ENCODE assay signal across 8 cellular contexts in genomic region chr9:106859957-106860715, GRCh38. TPM values are rescaled to one million over a fixed set of nuclear protein-coding genes. Genes with fewer than 3 reads are reported as not detected.
DNase-seq lines count a peak whose midpoint lies in the region; ATAC-seq, FAIRE-seq and TF ChIP-seq lines count a peak whose summit lies in the region.

No MANE protein-coding gene starts in this region.

- H3K4me2 ChIP-seq in A549: peak overlapping the region; percentile 92

- peaks cover 21% of the 10 kb centered on the region; the same call in 2 of the 3 replicates for H3K4me1 ChIP-seq in A549
- peaks cover 20% of the 10 kb centered on the region for H3K4me1 ChIP-seq in HUES64 (ENCODE audit: insufficient read depth, low read length)
- peaks cover 4% of the 10 kb centered on the region for H3K4me1 ChIP-seq in mucosa of stomach (ENCODE audit: control insufficient read depth, insufficient read depth, low read length)

- H3K36me3 ChIP-seq in HUES64 (ENCODE audit: insufficient read depth, low read length) (no peaks in the 10 kb centered on the region), mucosa of stomach (ENCODE audit: control insufficient read depth, insufficient read depth, low read length) (no peaks in the 10 kb centered on the region)

- POLR2A ChIA-PET in A549 (lab: Yijun Ruan, JAX): no interaction called here

- H3K9me3 ChIP-seq in A549 (no peaks in the 10 kb centered on the region), HUES64 (ENCODE audit: insufficient read depth, low read depth, low read length) (no peaks in the 10 kb centered on the region), mucosa of stomach (ENCODE audit: control insufficient read depth, low read length) (no peaks in the 10 kb centered on the region)

- ATAC-seq in A549: peak; percentile 21 to 45; a peak in 5 of 6 replicates

- no peak for FAIRE-seq in A549 (lab: Jason Lieb, UNC)

- H3K27me3 ChIP-seq in HUES64 (ENCODE audit: insufficient read depth, low read length) (no peaks in the 10 kb centered on the region), mucosa of stomach (ENCODE audit: control insufficient read depth, insufficient read depth, low read length) (peaks cover 21% of the 10 kb centered on the region)

- H3K9ac ChIP-seq in HUES64 (ENCODE audit: low read depth, low read length) (peak overlapping the region; percentile 94), mucosa of stomach (ENCODE audit: low read length) (peak overlapping the region; percentile 73)

- H3K27ac ChIP-seq in A549: peak overlapping the region; percentile 85 to 93
- peak overlapping the region; percentile 96 for H3K27ac ChIP-seq in HUES64 (ENCODE audit: low read depth, low read length)

- TF ChIP-seq EP300 in A549 (IDR thresholded peaks at IDR 0.05): no peak

- H3K4me3 ChIP-seq in A549 (peak overlapping the region; percentile 81), HUES64 (ENCODE audit: low read length) (peak overlapping the region; percentile 77), mucosa of stomach (ENCODE audit: low read length) (peak overlapping the region; percentile 80)

- CTCF ChIA-PET in A549 (lab: Yijun Ruan, JAX): interaction anchor here (0.9 to 1.4 kb wide), 3 partner anchors 11 to 210 kb away, joined by 3 read pairs; no protein-coding TSS in a partner anchor

- 6% methylated on average over 41 of the region's 43 CpGs for WGBS in A549 (ENCODE audit: missing lambda C conversion rate)
- 2% methylated on average over 43 of the region's 43 CpGs for WGBS in HUES64

- no peak for TF ChIP-seq CTCF in A549 (IDR thresholded peaks at IDR 0.05)

- TF ChIP-seq POLR2A in A549 (IDR thresholded peaks at IDR 0.05; ENCODE audit: low read length): no peak

- DNase-seq in A549 (ENCODE audit: low read depth in 1 of 2, low spot score in 1 of 2) (peak; percentile 10 to 48), ecto neural progenitor cell (ENCODE audit: low spot score) (peak; percentile 85), UCSD-AML1 (lab: John Stamatoyannopoulos, UW; ENCODE audit: unreplicated experiment) (no peak), NCI-H2029 treated with DMSO at 0.1 percent for 48 hours (lab: John Stamatoyannopoulos, UW) (no peak)
- DNase-seq in NK-92 treated with Interleukin-12 subunit alpha and Interleukin-12 subunit beta, amount 100 ng/mL, for 24 hours (lab: John Stamatoyannopoulos, UW): no peak
- DNase-seq in activated CD8-positive, alpha-beta memory T cell treated with anti-CD3 and anti-CD28 coated beads, Interleukin-2, amount 50 U/mL, for 48 hours: no peak

- TF ChIP-seq RAD21 in A549 (conservative IDR thresholded peaks at IDR 0.05 in 1 of 2, IDR thresholded peaks at IDR 0.05 in 1 of 2): no peak

TF ChIP-seq in A549, 52 proteins besides CTCF, POLR2A, EP300 and RAD21:
- no peak for TF ChIP-seq ZC3H11A (IDR thresholded peaks at IDR 0.05)
- TF ChIP-seq MAX (IDR thresholded peaks at IDR 0.05): peak; percentile 21; the same call in 1 of the 2 replicates

RNA-seq across cellular contexts. Expression of gene ZNF462, which starts 2.8 kb away (rescaled TPM):
- polyA plus RNA-seq in A549 (2011; rRNA removed): 3.9 and 5.4 TPM in 2 replicates
- 1.4 and 1.8 TPM in 2 replicates for polyA plus RNA-seq in A549 (2012; cell fraction: cytosol; rRNA removed)
- 2.7 and 4.2 TPM in 2 replicates for polyA plus RNA-seq in A549 (2012; cell fraction: nucleus; rRNA removed)
- polyA plus RNA-seq in A549 (2017; fragmentation: RNase III; extraction: RNeasy Plus Mini Kit Qiagen cat#74134 plus additional on column Dnase treatment): 2.4 to 3.0 TPM (median 2.5 TPM) in 3 replicates
- 29.6 and 34.8 TPM in 2 replicates for polyA minus RNA-seq in A549 (2011; rRNA and poly(A)+ RNA removed)
- polyA plus RNA-seq in HUES64 (2013, experiment 1 of 2): 36.0 TPM
- 35.5 TPM for polyA plus RNA-seq in HUES64 (2013, experiment 2 of 2)

Comparison
In these comparisons a context has a peak if more than half of its experiments do, and no peak if none do; other contexts are left out.
1. DNase-seq: peak in A549 (2 of 2) and ecto neural progenitor cell (single experiment); none in UCSD-AML1 (single experiment), NCI-H2029 treated with DMSO at 0.1 percent for 48 hours (single experiment), NK-92 treated with Interleukin-12 subunit alpha and Interleukin-12 subunit beta, amount 100 ng/mL, for 24 hours (single experiment) and activated CD8-positive, alpha-beta memory T cell treated with anti-CD3 and anti-CD28 coated beads, Interleukin-2, amount 50 U/mL, for 48 hours (single experiment).
2. Peak in every context shown above with its lines, with median percentiles within 50 percentile points of each other: H3K4me3 ChIP-seq.